Comparison of ENCODE assay signal across 21 cellular contexts in genomic region chr13:50572129-50572528, GRCh38.
"Had no signal": no experiment of that assay in that cellular context is flagged by ENCODE, and none has a peak within 500 bp of the region (broad histone marks: within the 10 kb centered on the region; RNA-seq: fewer than 3 reads in every experiment).

No MANE protein-coding gene starts in this region.

- H3K4me1 Mint-ChIP-seq: endodermal cell had no signal

- DNase-seq: effector CD4-positive, alpha-beta T cell; endodermal cell; erythroblast; heart left ventricle; hippocampal formation; left colon; mesendoderm; naive B cell; posterior cingulate gyrus; small intestine; stimulated activated CD4-positive, alpha-beta T cell treated with anti-CD3 and anti-CD28 coated beads, Interleukin-12 subunit alpha, Interleukin-12 subunit beta, amount 100 ng/mL, for 4 hours; stimulated activated CD8-positive, alpha-beta memory T cell treated with anti-CD3 and anti-CD28 coated beads, Interleukin-4, amount 100 ng/mL, for 48 hours; stimulated activated naive CD8-positive, alpha-beta T cell treated with anti-CD3 and anti-CD28 coated beads, Interleukin-15, Interleukin-2, amounts not matched to agents 100 U/mL and 50 U/mL, for 24 hours; tibial artery; upper lobe of left lung had no signal

- H3K4me3 ChIP-seq: coronary artery, heart left ventricle, suprapubic skin, tibial artery, upper lobe of left lung, vagina had no signal

- H3K4me3 Mint-ChIP-seq: endodermal cell; stimulated activated effector memory CD8-positive, alpha-beta T cell treated with anti-CD3 and anti-CD28 coated beads, Interleukin-12 subunit alpha, Interleukin-12 subunit beta, amount 100 ng/mL, for 72 hours had no signal

- H3K27ac ChIP-seq: coronary artery, heart left ventricle, suprapubic skin, tibial artery, upper lobe of left lung, vagina had no signal

- H3K9me3 ChIP-seq: suprapubic skin, tibial artery, upper lobe of left lung, vagina had no signal

- H3K4me1 ChIP-seq: upper lobe of left lung had no signal

- FAIRE-seq: endothelial cell of umbilical vein, frontal cortex, small intestine had no signal

- H3K9me3 Mint-ChIP-seq: endodermal cell had no signal

- H3K27me3 ChIP-seq: heart left ventricle, suprapubic skin, tibial artery, upper lobe of left lung, vagina had no signal

- H3K27me3 Mint-ChIP-seq: naive B cell had no signal

- H3K27ac Mint-ChIP-seq: endodermal cell; stimulated activated effector memory CD8-positive, alpha-beta T cell treated with anti-CD3 and anti-CD28 coated beads, Interleukin-12 subunit alpha, Interleukin-12 subunit beta, amount 100 ng/mL, for 72 hours had no signal

- H3K36me3 Mint-ChIP-seq: stimulated activated effector memory CD8-positive, alpha-beta T cell treated with anti-CD3 and anti-CD28 coated beads, Interleukin-12 subunit alpha, Interleukin-12 subunit beta, amount 100 ng/mL, for 72 hours had no signal

- H3K36me3 ChIP-seq: heart left ventricle, suprapubic skin, tibial artery, upper lobe of left lung, vagina had no signal
